ENCODE assay signal across 10 cellular contexts in genomic region chr19:10780368-10780767, GRCh38. TPM values are rescaled to one million over a fixed set of nuclear protein-coding genes. Genes with fewer than 3 reads are reported as not detected.
DNase-seq lines count a peak whose midpoint lies in the region; ATAC-seq and TF ChIP-seq lines count a peak whose summit lies in the region.
"Had no signal": no experiment of that assay in that cellular context is flagged by ENCODE, and none has a peak within 500 bp of the region (broad histone marks: within the 10 kb centered on the region; RNA-seq: fewer than 3 reads in every experiment).

No MANE protein-coding gene starts in this region.

- H3K4me1 ChIP-seq in fibroblast of lung (ENCODE audit: control insufficient read depth, extremely low read depth, insufficient read depth, low read length) = peaks cover 3% of the 10 kb centered on the region

- H3K9me3 Mint-ChIP-seq in CD14-positive monocyte (peaks cover 0 to 1% (median 0%) of the 10 kb centered on the region in 7 donors), osteocyte (ENCODE audit: unreplicated experiment) (no peaks in the 10 kb centered on the region)

- DNase-seq in CD14-positive monocyte (ENCODE audit: low spot score) (peak; percentile 91), SKM-1 (lab: John Stamatoyannopoulos, UW; ENCODE audit: unreplicated experiment) (peak; percentile 88), fibroblast of lung (ENCODE audit: low read depth in 2 of 2) (peak; percentile 72 to 84), non-pigmented ciliary epithelial cell (ENCODE audit: low read depth) (peak; percentile 53), osteocyte (ENCODE audit: extremely low spot score, unreplicated experiment) (no peak), DMS79 treated with DMSO at 0.1 percent for 48 hours (lab: John Stamatoyannopoulos, UW) (no peak)
- DNase-seq: activated gamma-delta T cell, NCI-H524 treated with DMSO at 0.1 percent for 48 hours had no signal

- H3K79me2 ChIP-seq in fibroblast of lung (ENCODE audit: control insufficient read depth, insufficient read depth, low read length) = no peaks in the 10 kb centered on the region

- ATAC-seq in GM21717 (IDR thresholded peaks at IDR 0.05; ENCODE audit: unreplicated experiment) = no peak
- no peak for ATAC-seq in HG02588 (IDR thresholded peaks at IDR 0.05; ENCODE audit: unreplicated experiment)

- H3K27me3 Mint-ChIP-seq in CD14-positive monocyte (ENCODE audit: low read depth in 3 of 3) (no peaks in the 10 kb centered on the region), osteocyte (ENCODE audit: unreplicated experiment) (no peaks in the 10 kb centered on the region)

- H3K27ac ChIP-seq in fibroblast of lung (ENCODE audit: insufficient read depth, low read length) = peak overlapping the region; percentile 57

- no peaks in the 10 kb centered on the region for H3K9me3 ChIP-seq in fibroblast of lung (ENCODE audit: control insufficient read depth, insufficient read depth, low read depth, low read length)

- no peak overlapping the region for H3K4me3 ChIP-seq in fibroblast of lung (replicated peaks in 1 of 4; ENCODE audit: control extremely low read depth in 1 of 4, insufficient read depth in 1 of 4, low read depth in 3 of 4, low read length in 4 of 4)

- intact Hi-C loops in CD14-positive monocyte (cut with micrococcal nuclease) = loop anchor here in 1 of 2 donors (5.0 kb wide), 2 partner anchors 63 to 87 kb away; partner anchors contain the start of gene DNM2

- H3K4me3 Mint-ChIP-seq in CD14-positive monocyte (peak overlapping the region in 1 of 2 donors; percentile 39), osteocyte (ENCODE audit: unreplicated experiment) (no peak overlapping the region)

- H3K27ac Mint-ChIP-seq in CD14-positive monocyte = peak overlapping the region; percentile 91 to 98 (median 97)
- H3K27ac Mint-ChIP-seq in osteocyte (ENCODE audit: unreplicated experiment) = no peak overlapping the region

- H3K9ac ChIP-seq in fibroblast of lung (ENCODE audit: insufficient read depth, low read length) = peak overlapping the region; percentile 4

- H2AFZ ChIP-seq in fibroblast of lung (ENCODE audit: low read length) = no peak overlapping the region

- TF ChIP-seq CTCF in CD14-positive monocyte (IDR thresholded peaks at IDR 0.05) = no peak
- no peak for TF ChIP-seq CTCF in fibroblast of lung (conservative IDR thresholded peaks at IDR 0.05 in 1 of 2, IDR thresholded peaks at IDR 0.05 in 1 of 2; ENCODE audit: low read depth in 1 of 2, low read length in 2 of 2)
- TF ChIP-seq CTCF in osteocyte (IDR thresholded peaks at IDR 0.05) = no peak

- H3K4me1 Mint-ChIP-seq in CD14-positive monocyte (peaks cover 70% of the 10 kb centered on the region), osteocyte (ENCODE audit: unreplicated experiment) (no peaks in the 10 kb centered on the region)

- H3K27me3 ChIP-seq in fibroblast of lung (ENCODE audit: control insufficient read depth, insufficient read depth, low read length) = no peaks in the 10 kb centered on the region

- H3K36me3 Mint-ChIP-seq in CD14-positive monocyte = peaks cover 60 to 87% of the 10 kb centered on the region in 2 donors
- H3K36me3 Mint-ChIP-seq in osteocyte (ENCODE audit: unreplicated experiment) = peaks cover 41% of the 10 kb centered on the region

- no peak overlapping the region for H3K4me2 ChIP-seq in fibroblast of lung (ENCODE audit: extremely low read depth, insufficient read depth, low read length)

- no peaks in the 10 kb centered on the region for H4K20me1 ChIP-seq in fibroblast of lung (ENCODE audit: control insufficient read depth, extremely low read depth, insufficient read depth, low read length)

- H3K36me3 ChIP-seq in fibroblast of lung (ENCODE audit: control insufficient read depth, insufficient read depth, low read length) = peaks cover 20% of the 10 kb centered on the region

RNA-seq across cellular contexts. Expression of gene TMED1, which starts 55.6 kb away (rescaled TPM):
- polyA plus RNA-seq in CD14-positive monocyte (10 to 100 TPM; 51.3 to 56.7 TPM), fibroblast of lung (42.1 and 42.3 TPM in 2 replicates)
- total RNA-seq in fibroblast of lung (37.5 and 40.1 TPM in 2 replicates), osteocyte (33.6 and 35.5 TPM in 2 replicates)
- 31.1 and 38.6 TPM in 2 replicates for polyA plus RNA-seq in fibroblast of lung (2012)
- polyA minus RNA-seq in fibroblast of lung (ENCODE audit: low replicate concordance) = 17.8 and 21.5 TPM in 2 replicates

Comparison
In these comparisons a context has a peak if more than half of its experiments do, and no peak if none do; other contexts are left out.
1. DNase-seq: peak in CD14-positive monocyte (single experiment), SKM-1 (single experiment), fibroblast of lung (2 of 2) and non-pigmented ciliary epithelial cell (single experiment); none in osteocyte (single experiment) and DMS79 treated with DMSO at 0.1 percent for 48 hours (single experiment).